8 cellular contexts compared by ENCODE assay signal in genomic region chr3:10266936-10267335, GRCh38. TPM values are rescaled to one million over a fixed set of nuclear protein-coding genes. Genes with fewer than 3 reads are reported as not detected.
DNase-seq lines count a peak whose midpoint lies in the region; ATAC-seq and TF ChIP-seq lines count a peak whose summit lies in the region.
"Not testable (repeated sequence)": the region's sequence is repeated elsewhere in the genome, so short reads cannot be mapped to it uniquely, and the experiment has no call there.
"Had no signal": no experiment of that assay in that cellular context is flagged by ENCODE, and none has a peak within 500 bp of the region (broad histone marks: within the 10 kb centered on the region; RNA-seq: fewer than 3 reads in every experiment).

No MANE protein-coding gene starts in this region.

- WGBS in spleen, 5 donors: 87 to 92% (median 89%) methylated on average over 7 of the region's 7 CpGs

- TF ChIP-seq CTCF in VCaP (conservative IDR thresholded peaks at IDR 0.05); spleen (IDR thresholded peaks at IDR 0.05 in 8 of 11, conservative IDR thresholded peaks at IDR 0.05 in 3 of 11): not testable (repeated sequence)

- H3K36me3 ChIP-seq in CD4-positive, alpha-beta memory T cell (ENCODE audit: insufficient read depth, low read length): peaks cover 36% of the 10 kb centered on the region
- H3K36me3 ChIP-seq in spleen: peaks cover 0 to 99% (median 49%) of the 10 kb centered on the region in 6 donors

- H3K9me3 Mint-ChIP-seq in CD4-positive, alpha-beta memory T cell; activated T-helper 1 cell treated with anti-CD3 and anti-CD28 coated beads, Interleukin-12 subunit alpha, Interleukin-12 subunit beta, Interleukin-2, Interleukin-4 antibody, amounts not matched to agents 30 ng/mL and 10 ng/mL and 1 ng/mL, durations not matched to agents 14 hours and 24 hours and 36 hours; activated naive CD4-positive, alpha-beta T cell treated with anti-CD3 and anti-CD28 coated beads, Interleukin-2, amount 50 U/mL, for 72 hours; naive thymus-derived CD8-positive, alpha-beta T cell: not testable (repeated sequence)

- DNase-seq in CD4-positive, alpha-beta memory T cell; activated T-helper 1 cell treated with anti-CD3 and anti-CD28 coated beads, Interleukin-12 subunit alpha, Interleukin-12 subunit beta, Interleukin-2, Interleukin-4 antibody, amounts not matched to agents 30 ng/mL and 10 ng/mL and 1 ng/mL, durations not matched to agents 14 hours and 24 hours and 36 hours (ENCODE audit: low spot score); activated naive CD4-positive, alpha-beta T cell treated with anti-CD3 and anti-CD28 coated beads, Interleukin-2, amount 50 U/mL, for 72 hours (ENCODE audit: low spot score in 2 of 2); naive thymus-derived CD8-positive, alpha-beta T cell: not testable (repeated sequence)
- DNase-seq in Right ventricle myocardium superior (peak; percentile 19), spleen (peak; percentile 34)

- not testable (repeated sequence) for H3K27me3 ChIP-seq in CD4-positive, alpha-beta memory T cell (ENCODE audit: insufficient read depth, low read length); spleen (replicated peaks in 1 of 7)

- H3K4me1 ChIP-seq in CD4-positive, alpha-beta memory T cell (ENCODE audit: insufficient read depth, low read length): peaks cover 78% of the 10 kb centered on the region
- H3K4me1 ChIP-seq in spleen: peaks cover 6 to 93% (median 44%) of the 10 kb centered on the region in 6 donors

- H3K4me3 Mint-ChIP-seq in CD4-positive, alpha-beta memory T cell: peak overlapping the region in 5 of 8 donors; percentile 1 to 75 (median 32)
- H3K4me3 Mint-ChIP-seq in activated T-helper 1 cell treated with anti-CD3 and anti-CD28 coated beads, Interleukin-12 subunit alpha, Interleukin-12 subunit beta, Interleukin-2, Interleukin-4 antibody, amounts not matched to agents 30 ng/mL and 10 ng/mL and 1 ng/mL, durations not matched to agents 14 hours and 24 hours and 36 hours: peak overlapping the region; percentile 34
- peak overlapping the region in 7 of 10 donors; percentile 3 to 58 (median 34) for H3K4me3 Mint-ChIP-seq in naive thymus-derived CD8-positive, alpha-beta T cell

- ATAC-seq in activated naive CD4-positive, alpha-beta T cell treated with anti-CD3 and anti-CD28 coated beads, Interleukin-2, amount 50 U/mL, for 72 hours; Right ventricle myocardium superior (ENCODE audit: poor library complexity); naive thymus-derived CD8-positive, alpha-beta T cell: not testable (repeated sequence)

- peaks cover 37 to 94% (median 62%) of the 10 kb centered on the region in 4 donors for H3K4me1 Mint-ChIP-seq in CD4-positive, alpha-beta memory T cell
- H3K4me1 Mint-ChIP-seq in activated T-helper 1 cell treated with anti-CD3 and anti-CD28 coated beads, Interleukin-12 subunit alpha, Interleukin-12 subunit beta, Interleukin-2, Interleukin-4 antibody, amounts not matched to agents 30 ng/mL and 10 ng/mL and 1 ng/mL, durations not matched to agents 14 hours and 24 hours and 36 hours (ENCODE audit: low read depth): peaks cover 58% of the 10 kb centered on the region
- H3K4me1 Mint-ChIP-seq in naive thymus-derived CD8-positive, alpha-beta T cell: peaks cover 37 to 89% (median 80%) of the 10 kb centered on the region in 4 donors

- not testable (repeated sequence) for TF ChIP-seq POLR2A in spleen (IDR thresholded peaks at IDR 0.05)

- POLR2A ChIA-PET in CD4-positive, alpha-beta memory T cell (lab: Charles Lee; ENCODE audit: partially characterized antibody); naive thymus-derived CD8-positive, alpha-beta T cell (lab: Charles Lee): not testable (repeated sequence)

- H3K36me3 Mint-ChIP-seq in CD4-positive, alpha-beta memory T cell: peaks cover 42 to 69% of the 10 kb centered on the region in 2 donors
- H3K36me3 Mint-ChIP-seq in activated T-helper 1 cell treated with anti-CD3 and anti-CD28 coated beads, Interleukin-12 subunit alpha, Interleukin-12 subunit beta, Interleukin-2, Interleukin-4 antibody, amounts not matched to agents 30 ng/mL and 10 ng/mL and 1 ng/mL, durations not matched to agents 14 hours and 24 hours and 36 hours (ENCODE audit: low read depth): peaks cover 53% of the 10 kb centered on the region
- peaks cover 18 to 66% of the 10 kb centered on the region in 2 donors for H3K36me3 Mint-ChIP-seq in activated naive CD4-positive, alpha-beta T cell treated with anti-CD3 and anti-CD28 coated beads, Interleukin-2, amount 50 U/mL, for 72 hours
- peaks cover 0 to 87% (median 9%) of the 10 kb centered on the region in 3 donors for H3K36me3 Mint-ChIP-seq in naive thymus-derived CD8-positive, alpha-beta T cell

- not testable (repeated sequence) for H3K27ac ChIP-seq in CD4-positive, alpha-beta memory T cell (ENCODE audit: low read depth, low read length); spleen
- peak overlapping the region; percentile 53; the same call in 1 of the 2 replicates for H3K27ac ChIP-seq in VCaP

- not testable (repeated sequence) for H3K27me3 Mint-ChIP-seq in CD4-positive, alpha-beta memory T cell; activated T-helper 1 cell treated with anti-CD3 and anti-CD28 coated beads, Interleukin-12 subunit alpha, Interleukin-12 subunit beta, Interleukin-2, Interleukin-4 antibody, amounts not matched to agents 30 ng/mL and 10 ng/mL and 1 ng/mL, durations not matched to agents 14 hours and 24 hours and 36 hours (ENCODE audit: insufficient read depth); naive thymus-derived CD8-positive, alpha-beta T cell

- CTCF ChIA-PET in CD4-positive, alpha-beta memory T cell (lab: Charles Lee; ENCODE audit: partially characterized antibody): not testable (repeated sequence)

- intact Hi-C loops in CD4-positive, alpha-beta memory T cell (cut with micrococcal nuclease); activated T-helper 1 cell treated with anti-CD3 and anti-CD28 coated beads, Interleukin-12 subunit alpha, Interleukin-12 subunit beta, Interleukin-2, Interleukin-4 antibody, amounts not matched to agents 30 ng/mL and 10 ng/mL and 1 ng/mL, durations not matched to agents 14 hours and 24 hours and 36 hours (cut with micrococcal nuclease); Right ventricle myocardium superior (cut with DNase I); spleen (cut with DNase I; ENCODE audit: low total_unique reads): not testable (repeated sequence)

- not testable (repeated sequence) for H3K9me3 ChIP-seq in CD4-positive, alpha-beta memory T cell (ENCODE audit: control insufficient read depth in 1 of 2, low read length in 2 of 2); spleen

- H3K27ac Mint-ChIP-seq in CD4-positive, alpha-beta memory T cell: peak overlapping the region in 3 of 7 donors; percentile 5 to 77 (median 19)
- not testable (repeated sequence) for H3K27ac Mint-ChIP-seq in activated T-helper 1 cell treated with anti-CD3 and anti-CD28 coated beads, Interleukin-12 subunit alpha, Interleukin-12 subunit beta, Interleukin-2, Interleukin-4 antibody, amounts not matched to agents 30 ng/mL and 10 ng/mL and 1 ng/mL, durations not matched to agents 14 hours and 24 hours and 36 hours
- peak overlapping the region; percentile 3 to 38 for H3K27ac Mint-ChIP-seq in activated naive CD4-positive, alpha-beta T cell treated with anti-CD3 and anti-CD28 coated beads, Interleukin-2, amount 50 U/mL, for 72 hours
- peak overlapping the region in 6 of 10 donors; percentile 13 to 39 (median 25) for H3K27ac Mint-ChIP-seq in naive thymus-derived CD8-positive, alpha-beta T cell

- not testable (repeated sequence) for H3K4me3 ChIP-seq in CD4-positive, alpha-beta memory T cell (ENCODE audit: low read length in 2 of 2); spleen

RNA-seq across cellular contexts. Expression of gene TATDN2, which starts 18.7 kb away (rescaled TPM):
- total RNA-seq in CD4-positive, alpha-beta memory T cell: 10 to 100 TPM; 76.1 to 79.3 TPM
- polyA plus RNA-seq in CD4-positive, alpha-beta memory T cell: 10 to 100 TPM in 1 of 2 donors, 1 to 10 TPM in 1; 8.4 to 20.1 TPM
- 80.4 and 81.5 TPM in 2 replicates for total RNA-seq in activated T-helper 1 cell treated with anti-CD3 and anti-CD28 coated beads, Interleukin-12 subunit alpha, Interleukin-12 subunit beta, Interleukin-2, Interleukin-4 antibody, amounts not matched to agents 30 ng/mL and 10 ng/mL and 1 ng/mL, durations not matched to agents 14 hours and 24 hours and 36 hours
- total RNA-seq in activated naive CD4-positive, alpha-beta T cell treated with anti-CD3 and anti-CD28 coated beads, Interleukin-2, amount 50 U/mL, for 72 hours: 10 to 100 TPM; 40.8 to 56.3 TPM
- total RNA-seq in Right ventricle myocardium superior (16.4 TPM), spleen (10 to 100 TPM; 32.8 to 56.1 (median 48.6) TPM)
- 10 to 100 TPM; 68.1 to 71.1 TPM for total RNA-seq in naive thymus-derived CD8-positive, alpha-beta T cell
- polyA plus RNA-seq in naive thymus-derived CD8-positive, alpha-beta T cell: 10 to 100 TPM; 11.5 to 20.9 (median 14.5) TPM
- polyA plus RNA-seq in spleen: 10 to 100 TPM; 15.4 to 20.4 (median 16.2) TPM

RNA-seq across cellular contexts. Expression of gene GHRL, which starts 25.8 kb away (rescaled TPM):
- total RNA-seq in CD4-positive, alpha-beta memory T cell: 1 to 10 TPM in 1 of 2 experiments, not detected in 1; 1.1 TPM
- polyA plus RNA-seq in CD4-positive, alpha-beta memory T cell: under 1 TPM in 1 of 2 donors, not detected in 1; 0.75 TPM
- total RNA-seq in activated T-helper 1 cell treated with anti-CD3 and anti-CD28 coated beads, Interleukin-12 subunit alpha, Interleukin-12 subunit beta, Interleukin-2, Interleukin-4 antibody, amounts not matched to agents 30 ng/mL and 10 ng/mL and 1 ng/mL, durations not matched to agents 14 hours and 24 hours and 36 hours: 1.8 and 2.4 TPM in 2 replicates
- not detected for total RNA-seq in activated naive CD4-positive, alpha-beta T cell treated with anti-CD3 and anti-CD28 coated beads, Interleukin-2, amount 50 U/mL, for 72 hours
- total RNA-seq in Right ventricle myocardium superior (not detected), spleen (1 to 10 TPM; 1.1 to 8.0 (median 3.8) TPM)
- 1 to 10 TPM; 1.3 to 1.4 TPM for total RNA-seq in naive thymus-derived CD8-positive, alpha-beta T cell
- polyA plus RNA-seq in naive thymus-derived CD8-positive, alpha-beta T cell: 1 to 10 TPM in 1 of 3 donors, under 1 TPM in 1, not detected in 1; 0.22 to 3.2 TPM
- 1 to 10 TPM; 3.6 to 6.6 (median 5.0) TPM for polyA plus RNA-seq in spleen
- total RNA-seq: A172 had no signal

RNA-seq across cellular contexts. Expression of gene SEC13, which starts 54.0 kb away (rescaled TPM):
- 10 to 100 TPM; 64.1 to 67.9 TPM for total RNA-seq in CD4-positive, alpha-beta memory T cell
- 100 to 1,000 TPM; 131 to 155 TPM for polyA plus RNA-seq in CD4-positive, alpha-beta memory T cell
- 140 and 142 TPM in 2 replicates for total RNA-seq in activated T-helper 1 cell treated with anti-CD3 and anti-CD28 coated beads, Interleukin-12 subunit alpha, Interleukin-12 subunit beta, Interleukin-2, Interleukin-4 antibody, amounts not matched to agents 30 ng/mL and 10 ng/mL and 1 ng/mL, durations not matched to agents 14 hours and 24 hours and 36 hours
- 100 to 1,000 TPM in 1 of 2 donors, 10 to 100 TPM in 1; 91.9 to 113 TPM for total RNA-seq in activated naive CD4-positive, alpha-beta T cell treated with anti-CD3 and anti-CD28 coated beads, Interleukin-2, amount 50 U/mL, for 72 hours
- 50.2 TPM for total RNA-seq in Right ventricle myocardium superior
- 10 to 100 TPM; 59.6 to 70.8 TPM for total RNA-seq in naive thymus-derived CD8-positive, alpha-beta T cell
- 100 to 1,000 TPM; 118 to 120 (median 118) TPM for polyA plus RNA-seq in naive thymus-derived CD8-positive, alpha-beta T cell
- 100 to 1,000 TPM in 1 of 7 donors, 10 to 100 TPM in 6; 61.6 to 115 (median 71.2) TPM for total RNA-seq in spleen
- 10 to 100 TPM; 52.1 to 78.7 (median 68.0) TPM for polyA plus RNA-seq in spleen
